In the genomic region with DNA sequence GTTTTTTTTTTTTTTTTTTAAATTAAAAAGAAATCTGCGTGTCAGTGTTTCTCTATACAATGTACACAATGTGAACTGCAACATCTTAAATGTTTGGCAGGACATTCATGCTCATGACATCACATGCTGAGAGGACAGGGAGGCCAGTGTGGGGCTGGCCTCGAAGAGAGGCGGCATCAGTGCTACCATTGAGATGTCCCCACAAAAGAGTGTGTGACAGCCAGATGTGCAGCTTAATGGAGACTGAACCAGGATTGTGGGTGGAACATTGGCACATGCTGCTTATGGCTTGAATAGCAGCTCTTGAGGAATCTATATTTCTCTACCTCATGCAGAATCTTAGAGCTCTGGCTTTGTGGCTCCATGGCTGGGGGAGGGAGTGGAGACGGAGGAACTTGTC, we compare ENCODE assay signal across 1 cellular context.
TF ChIP-seq lines count a peak whose summit lies in the region.

No MANE protein-coding gene starts in this region.

TF ChIP-seq in SK-N-SH, 30 proteins besides CTCF, POLR2A, EP300 and RAD21 (continued from another document):
- TF ChIP-seq, protein P1, sequence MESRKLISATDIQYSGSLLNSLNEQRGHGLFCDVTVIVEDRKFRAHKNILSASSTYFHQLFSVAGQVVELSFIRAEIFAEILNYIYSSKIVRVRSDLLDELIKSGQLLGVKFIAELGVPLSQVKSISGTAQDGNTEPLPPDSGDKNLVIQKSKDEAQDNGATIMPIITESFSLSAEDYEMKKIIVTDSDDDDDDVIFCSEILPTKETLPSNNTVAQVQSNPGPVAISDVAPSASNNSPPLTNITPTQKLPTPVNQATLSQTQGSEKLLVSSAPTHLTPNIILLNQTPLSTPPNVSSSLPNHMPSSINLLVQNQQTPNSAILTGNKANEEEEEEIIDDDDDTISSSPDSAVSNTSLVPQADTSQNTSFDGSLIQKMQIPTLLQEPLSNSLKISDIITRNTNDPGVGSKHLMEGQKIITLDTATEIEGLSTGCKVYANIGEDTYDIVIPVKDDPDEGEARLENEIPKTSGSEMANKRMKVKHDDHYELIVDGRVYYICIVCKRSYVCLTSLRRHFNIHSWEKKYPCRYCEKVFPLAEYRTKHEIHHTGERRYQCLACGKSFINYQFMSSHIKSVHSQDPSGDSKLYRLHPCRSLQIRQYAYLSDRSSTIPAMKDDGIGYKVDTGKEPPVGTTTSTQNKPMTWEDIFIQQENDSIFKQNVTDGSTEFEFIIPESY (IDR thresholded peaks at IDR 0.05; ENCODE audit: borderline replicate concordance, low read depth) = no peak
- TF ChIP-seq NRF1 (IDR thresholded peaks at IDR 0.05; ENCODE audit: low read depth, low read length) = no peak
- no peak for TF ChIP-seq GABPA (IDR thresholded peaks at IDR 0.05; ENCODE audit: low read depth)
- no peak for TF ChIP-seq GATA2 (CRISPR knock-in tag; IDR thresholded peaks at IDR 0.05)
